In the genomic region with DNA sequence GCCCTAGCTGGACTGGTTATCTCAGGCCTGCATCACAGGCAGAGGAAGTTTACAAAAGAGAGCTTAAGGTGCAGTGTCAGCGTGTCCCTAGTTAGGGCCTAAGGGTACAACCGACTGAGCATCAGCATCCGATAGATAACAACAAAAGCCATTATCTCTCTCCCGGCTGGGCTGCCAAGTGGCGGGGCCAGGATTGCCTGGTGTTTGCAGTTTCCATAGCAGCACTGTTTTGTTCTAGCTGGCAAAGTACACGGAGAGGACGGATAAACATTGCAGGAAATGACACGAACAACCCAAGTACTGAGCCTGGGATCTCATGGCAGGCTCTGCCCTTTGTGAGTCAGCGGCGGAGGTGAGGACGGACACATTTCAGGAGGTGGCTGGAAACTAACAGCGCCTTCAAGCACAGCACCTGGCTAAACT, we compare ENCODE assay signal across 9 cellular contexts.
A peak's percentile ranks its signal among the peaks of the same experiment; 100 is the strongest.
DNase-seq lines count a peak whose midpoint lies in the region; ATAC-seq, FAIRE-seq and TF ChIP-seq lines count a peak whose summit lies in the region.
"Had no signal": no experiment of that assay in that cellular context is flagged by ENCODE, and none has a peak within 500 bp of the region (broad histone marks: within the 10 kb centered on the region; RNA-seq: fewer than 3 reads in every experiment).

No MANE protein-coding gene starts in this region.

- no peak for ATAC-seq in HG02678 (IDR thresholded peaks at IDR 0.05; ENCODE audit: unreplicated experiment)

- H3K4me3 Mint-ChIP-seq in Caco-2 (ENCODE audit: unreplicated experiment): peak overlapping the region; percentile 18
- H3K4me3 Mint-ChIP-seq: activated naive CD8-positive, alpha-beta T cell treated with anti-CD3 and anti-CD28 coated beads, Interleukin-2, amount 10 ng/mL, durations not matched to agents 7 days and 5 days had no signal

- no peak overlapping the region for H3K4me3 ChIP-seq in Caco-2 (ENCODE audit: low read depth, low read length)
- no peak overlapping the region for H3K4me3 ChIP-seq in small intestine (ENCODE audit: low read depth in 1 of 2, low read length in 2 of 2)
- H3K4me3 ChIP-seq in osteoblast (ENCODE audit: insufficient read depth, low read length): no peak overlapping the region

- peak overlapping the region; percentile 61 for H3K27ac Mint-ChIP-seq in Caco-2 (ENCODE audit: unreplicated experiment)
- H3K27ac Mint-ChIP-seq: activated naive CD8-positive, alpha-beta T cell treated with anti-CD3 and anti-CD28 coated beads, Interleukin-2, amount 10 ng/mL, durations not matched to agents 7 days and 5 days had no signal

- H3K36me3 Mint-ChIP-seq in Caco-2 (ENCODE audit: insufficient read depth, unreplicated experiment): no peaks in the 10 kb centered on the region
- H3K36me3 Mint-ChIP-seq: activated naive CD8-positive, alpha-beta T cell treated with anti-CD3 and anti-CD28 coated beads, Interleukin-2, amount 10 ng/mL, durations not matched to agents 7 days and 5 days had no signal

- H3K27ac ChIP-seq in small intestine (ENCODE audit: low read depth in 1 of 2, low read length in 1 of 2) (peak overlapping the region in 1 of 2 donors; percentile 36), osteoblast (ENCODE audit: low read depth, low read length) (no peak overlapping the region)

- H4K20me1 ChIP-seq in osteoblast (ENCODE audit: insufficient read depth, low read length): no peaks in the 10 kb centered on the region

- H2AFZ ChIP-seq in osteoblast (ENCODE audit: low read length): no peak overlapping the region

- no peaks in the 10 kb centered on the region for H3K27me3 ChIP-seq in Caco-2 (replicated peaks; ENCODE audit: control insufficient read depth, insufficient read depth, low read length)
- H3K27me3 ChIP-seq in small intestine (ENCODE audit: control insufficient read depth in 2 of 2, insufficient read depth in 2 of 2, low read length in 2 of 2): no peaks in the 10 kb centered on the region
- H3K27me3 ChIP-seq in osteoblast (ENCODE audit: insufficient read depth, low read length): peaks cover 9% of the 10 kb centered on the region

- POLR2A ChIA-PET in Caco-2 (lab: Charles Lee): no interaction called here

- no peak overlapping the region for H3K4me2 ChIP-seq in osteoblast (ENCODE audit: insufficient read depth, low read length)

- H3K9me3 ChIP-seq in Caco-2: no peaks in the 10 kb centered on the region
- no peaks in the 10 kb centered on the region for H3K9me3 ChIP-seq in small intestine (ENCODE audit: control insufficient read depth, low read depth)
- H3K9me3 ChIP-seq in osteoblast (ENCODE audit: low read depth, low read length): no peaks in the 10 kb centered on the region

- H3K4me1 ChIP-seq in Caco-2 (peaks cover 13% of the 10 kb centered on the region), small intestine (ENCODE audit: control insufficient read depth in 2 of 2, insufficient read depth in 1 of 2, low read depth in 1 of 2, low read length in 1 of 2) (peaks cover 0 to 3% of the 10 kb centered on the region in 2 donors), osteoblast (ENCODE audit: insufficient read depth, low read length) (no peaks in the 10 kb centered on the region)

- FAIRE-seq in small intestine (lab: Jason Lieb, UNC): no peak

- peaks cover 15% of the 10 kb centered on the region for H3K4me1 Mint-ChIP-seq in Caco-2 (ENCODE audit: low read depth, unreplicated experiment)
- H3K4me1 Mint-ChIP-seq: activated naive CD8-positive, alpha-beta T cell treated with anti-CD3 and anti-CD28 coated beads, Interleukin-2, amount 10 ng/mL, durations not matched to agents 7 days and 5 days had no signal

- H3K27me3 Mint-ChIP-seq in Caco-2 (ENCODE audit: insufficient read depth, unreplicated experiment): no peaks in the 10 kb centered on the region
- H3K27me3 Mint-ChIP-seq: activated naive CD8-positive, alpha-beta T cell treated with anti-CD3 and anti-CD28 coated beads, Interleukin-2, amount 10 ng/mL, durations not matched to agents 7 days and 5 days had no signal

- 8 to 23% (median 22%) methylated on average over 12 of the region's 12 CpGs for WGBS in small intestine, 3 donors

- intact Hi-C loops in Caco-2 (cut with micrococcal nuclease; ENCODE audit: unreplicated experiment): loop anchor here (1.0 to 10.0 kb wide), 3 partner anchors 13 to 816 kb away; no protein-coding TSS in a partner anchor

- BruUV-seq in Caco-2 (replicated peaks; lab: Mats Ljungman, UMichigan): no TSS peak

- no peaks in the 10 kb centered on the region for H3K79me2 ChIP-seq in osteoblast (ENCODE audit: insufficient read depth, low read length)

- DNase-seq in Caco-2: peak; percentile 65 to 71
- peak; percentile 65 for DNase-seq in NCI-H2107 (lab: John Stamatoyannopoulos, UW)
- peak; percentile 27 for DNase-seq in brain pericyte (ENCODE audit: low read depth, low spot score)
- peak; percentile 99 for DNase-seq in islet precursor cell
- DNase-seq in small intestine: peak; percentile 78
- no peak for DNase-seq in osteoblast (ENCODE audit: insufficient read length, low spot score, missing footprints)
- no peak for DNase-seq in activated gamma-delta T cell (lab: John Stamatoyannopoulos, UW)
- DNase-seq: activated naive CD8-positive, alpha-beta T cell treated with anti-CD3 and anti-CD28 coated beads, Interleukin-2, amount 10 ng/mL, durations not matched to agents 7 days and 5 days had no signal

- no peak for TF ChIP-seq CTCF in Caco-2 (IDR thresholded peaks at IDR 0.05; ENCODE audit: insufficient read depth in 1 of 2, low read depth in 1 of 2, low read length in 1 of 2, severe bottlenecking in 1 of 2, unreplicated experiment in 1 of 2)
- TF ChIP-seq CTCF in osteoblast (IDR thresholded peaks at IDR 0.05; ENCODE audit: extremely low read depth, low read depth, low read length): no peak

- no peaks in the 10 kb centered on the region for H3K9me3 Mint-ChIP-seq in Caco-2 (ENCODE audit: unreplicated experiment)
- H3K9me3 Mint-ChIP-seq: activated naive CD8-positive, alpha-beta T cell treated with anti-CD3 and anti-CD28 coated beads, Interleukin-2, amount 10 ng/mL, durations not matched to agents 7 days and 5 days had no signal

- CTCF ChIA-PET in Caco-2 (lab: Charles Lee): interaction anchor here (2.1 kb wide), 1 partner anchor 27 kb away, joined by 9 read pairs; no protein-coding TSS in a partner anchor

- no peaks in the 10 kb centered on the region for H3K36me3 ChIP-seq in Caco-2 (ENCODE audit: control insufficient read depth, insufficient read depth, low read length)
- no peaks in the 10 kb centered on the region for H3K36me3 ChIP-seq in small intestine (ENCODE audit: control insufficient read depth in 2 of 2, insufficient read depth in 2 of 2, low read length in 2 of 2)
- no peaks in the 10 kb centered on the region for H3K36me3 ChIP-seq in osteoblast (ENCODE audit: insufficient read depth, low read length)

Comparison
In these comparisons a context has a peak if more than half of its experiments do, and no peak if none do; other contexts are left out.
1. DNase-seq: peak in Caco-2 (2 of 2), NCI-H2107 (single experiment), brain pericyte (single experiment), islet precursor cell (single experiment) and small intestine (single experiment); none in osteoblast (single experiment) and activated gamma-delta T cell (single experiment).